Comparison of ENCODE assay signal across 8 cellular contexts in genomic region chr3:150384517-150385212, GRCh38.
A peak's percentile ranks its signal among the peaks of the same experiment; 100 is the strongest.
DNase-seq lines count a peak whose midpoint lies in the region; ATAC-seq lines count a peak whose summit lies in the region.

No MANE protein-coding gene starts in this region.

- no peak overlapping the region for H3K4me3 Mint-ChIP-seq in activated naive CD4-positive, alpha-beta T cell treated with anti-CD3 and anti-CD28 coated beads, Interleukin-2, amount 10 ng/mL, durations not matched to agents 7 days and 5 days

- no peak overlapping the region for H3K27ac Mint-ChIP-seq in activated naive CD4-positive, alpha-beta T cell treated with anti-CD3 and anti-CD28 coated beads, Interleukin-2, amount 10 ng/mL, durations not matched to agents 7 days and 5 days

- DNase-seq in OCI-M2 (lab: John Stamatoyannopoulos, UW; ENCODE audit: unreplicated experiment): peak; percentile 23
- peak; percentile 51 for DNase-seq in activated naive CD4-positive, alpha-beta T cell treated with anti-CD3 and anti-CD28 coated beads, Interleukin-2, amount 10 ng/mL, durations not matched to agents 7 days and 5 days
- peak; percentile 39 for DNase-seq in inferior parietal cortex (ENCODE audit: extremely low spot score)
- DNase-seq in stimulated activated CD8-positive, alpha-beta memory T cell treated with anti-CD3 and anti-CD28 coated beads, Interleukin-15, amount 100 ng/mL, for 48 hours (ENCODE audit: low read depth in 2 of 2): peak; percentile 36 to 44
- no peak for DNase-seq in NCI-H446 treated with DMSO at 0.1 percent for 48 hours (lab: John Stamatoyannopoulos, UW)
- DNase-seq in DMS 273 treated with DMSO at 0.1 percent for 48 hours (lab: John Stamatoyannopoulos, UW): no peak

- H3K4me1 Mint-ChIP-seq in activated naive CD4-positive, alpha-beta T cell treated with anti-CD3 and anti-CD28 coated beads, Interleukin-2, amount 10 ng/mL, durations not matched to agents 7 days and 5 days: peaks cover 18% of the 10 kb centered on the region

- CTCF ChIA-PET in activated naive CD4-positive, alpha-beta T cell treated with anti-CD3 and anti-CD28 coated beads, Interleukin-2, amount 10 ng/mL, durations not matched to agents 7 days and 5 days (lab: Charles Lee): interaction anchor here (0.6 to 1.3 kb wide), 3 partner anchors 16 to 89 kb away, joined by 3 to 6 read pairs (median 3); partner anchors contain the start of gene TSC22D2

- H3K27me3 Mint-ChIP-seq in activated naive CD4-positive, alpha-beta T cell treated with anti-CD3 and anti-CD28 coated beads, Interleukin-2, amount 10 ng/mL, durations not matched to agents 7 days and 5 days: no peaks in the 10 kb centered on the region

- no peaks in the 10 kb centered on the region for H3K36me3 Mint-ChIP-seq in activated naive CD4-positive, alpha-beta T cell treated with anti-CD3 and anti-CD28 coated beads, Interleukin-2, amount 10 ng/mL, durations not matched to agents 7 days and 5 days

- ATAC-seq in GM19023 (IDR thresholded peaks at IDR 0.05; ENCODE audit: unreplicated experiment) (peak; percentile 97), HG02970 (IDR thresholded peaks at IDR 0.05; ENCODE audit: low FRiP score, unreplicated experiment) (peak; percentile 95)

- H3K9me3 Mint-ChIP-seq in activated naive CD4-positive, alpha-beta T cell treated with anti-CD3 and anti-CD28 coated beads, Interleukin-2, amount 10 ng/mL, durations not matched to agents 7 days and 5 days: no peaks in the 10 kb centered on the region

Comparison
In these comparisons a context has a peak if more than half of its experiments do, and no peak if none do; other contexts are left out.
1. DNase-seq: peak in OCI-M2 (single experiment), activated naive CD4-positive, alpha-beta T cell treated with anti-CD3 and anti-CD28 coated beads, Interleukin-2, amount 10 ng/mL, durations not matched to agents 7 days and 5 days (single experiment), inferior parietal cortex (single experiment) and stimulated activated CD8-positive, alpha-beta memory T cell treated with anti-CD3 and anti-CD28 coated beads, Interleukin-15, amount 100 ng/mL, for 48 hours (2 of 2); none in NCI-H446 treated with DMSO at 0.1 percent for 48 hours (single experiment) and DMS 273 treated with DMSO at 0.1 percent for 48 hours (single experiment).